1 cellular context compared by ENCODE assay signal in genomic region chr1:145855426-145855948, GRCh38.
TF ChIP-seq lines count a peak whose summit lies in the region.

No MANE protein-coding gene starts in this region.

TF ChIP-seq in GM23338, 12 proteins besides CTCF, POLR2A, EP300 and RAD21:
- no peak for TF ChIP-seq REST (IDR thresholded peaks at IDR 0.05; ENCODE audit: unreplicated experiment)
- no peak for TF ChIP-seq EZH2phosphoT487 (IDR thresholded peaks at IDR 0.05; ENCODE audit: unreplicated experiment)
- no peak for TF ChIP-seq CREB1 (CRISPR knock-in tag; IDR thresholded peaks at IDR 0.05; ENCODE audit: low read depth)
- TF ChIP-seq EZH2 (IDR thresholded peaks at IDR 0.05; ENCODE audit: low read depth, unreplicated experiment), result no peak
- no peak for TF ChIP-seq ETS1 (IDR thresholded peaks at IDR 0.05)
- TF ChIP-seq ZNF331 (CRISPR knock-in tag; IDR thresholded peaks at IDR 0.05; ENCODE audit: low read depth), result no peak
- no peak for TF ChIP-seq STAT1 (IDR thresholded peaks at IDR 0.05; ENCODE audit: unreplicated experiment)
- TF ChIP-seq NANOG (IDR thresholded peaks at IDR 0.05; ENCODE audit: borderline replicate concordance), result no peak
- no peak for TF ChIP-seq ZNF114 (CRISPR knock-in tag; IDR thresholded peaks at IDR 0.05)
- no peak for TF ChIP-seq POLR2AphosphoS5 (IDR thresholded peaks at IDR 0.05; ENCODE audit: low read depth)
- TF ChIP-seq JUNB (IDR thresholded peaks at IDR 0.05; ENCODE audit: unreplicated experiment), result no peak
- TF ChIP-seq ZNF462 (CRISPR knock-in tag; IDR thresholded peaks at IDR 0.05), result no peak
